In genomic region chr6:65570340-65570739, GRCh38 we compare ENCODE assay signal across 16 cellular contexts.
DNase-seq lines count a peak whose midpoint lies in the region; ATAC-seq, FAIRE-seq and TF ChIP-seq lines count a peak whose summit lies in the region.
"Had no signal": no experiment of that assay in that cellular context is flagged by ENCODE, and none has a peak within 500 bp of the region (broad histone marks: within the 10 kb centered on the region; RNA-seq: fewer than 3 reads in every experiment).

No MANE protein-coding gene starts in this region.

- H3K4me1 Mint-ChIP-seq in nephron, result peaks cover 10% of the 10 kb centered on the region
- H3K4me1 Mint-ChIP-seq: CD4-positive, CD25-positive, alpha-beta regulatory T cell had no signal

- H3K27ac Mint-ChIP-seq in nephron, result peak overlapping the region in 2 of 3 experiments; percentile 36 to 48
- H3K27ac Mint-ChIP-seq: CD4-positive, CD25-positive, alpha-beta regulatory T cell had no signal

- peak overlapping the region; percentile 92 for H3K27ac ChIP-seq in HUES48 (ENCODE audit: low read depth, low read length)
- no peak overlapping the region for H3K27ac ChIP-seq in mammary epithelial cell (ENCODE audit: insufficient read depth, low read depth, low read length)
- H3K27ac ChIP-seq: 22Rv1, BLaER1, GM23248, HL-60, KMS-11 had no signal

- no peak overlapping the region for H3K9ac ChIP-seq in HUES48 (ENCODE audit: low read depth, low read length)
- H3K9ac ChIP-seq in mammary epithelial cell (ENCODE audit: insufficient read depth, low read length), result no peak overlapping the region
- H3K9ac ChIP-seq: BLaER1, GM23248, KMS-11 had no signal

- no peak overlapping the region for H3K4me2 ChIP-seq in mammary epithelial cell (ENCODE audit: insufficient read depth, low read depth, low read length)
- H3K4me2 ChIP-seq: BLaER1, KMS-11 had no signal

- H3K4me1 ChIP-seq in HUES48 (ENCODE audit: control insufficient read depth, insufficient read depth, low read length), result peaks cover 43% of the 10 kb centered on the region
- no peaks in the 10 kb centered on the region for H3K4me1 ChIP-seq in mammary epithelial cell (ENCODE audit: insufficient read depth, low read length)
- H3K4me1 ChIP-seq: BLaER1 had no signal

- no peaks in the 10 kb centered on the region for H3K9me3 Mint-ChIP-seq in nephron

- no peak for ATAC-seq in HG03025 (IDR thresholded peaks at IDR 0.05; ENCODE audit: low FRiP score, unreplicated experiment)
- ATAC-seq: HepG2 had no signal

- BruUV-seq in mammary epithelial cell (replicated peaks; lab: Mats Ljungman, UMichigan), result no TSS peak

- peak; percentile 63 for FAIRE-seq in D721Med (lab: Jason Lieb, UNC)
- FAIRE-seq: HepG2 had no signal

- no peaks in the 10 kb centered on the region for H4K20me1 ChIP-seq in mammary epithelial cell (ENCODE audit: insufficient read depth, low read length)
- H4K20me1 ChIP-seq: BLaER1 had no signal

- peak overlapping the region; percentile 53; the same call in 1 of the 2 replicates for H3K4me3 ChIP-seq in HUES48 (ENCODE audit: low read depth, low read length)
- no peak overlapping the region for H3K4me3 ChIP-seq in choroid plexus epithelial cell (ENCODE audit: low read depth, low read length)
- H3K4me3 ChIP-seq in mammary epithelial cell (replicated peaks in 1 of 3; ENCODE audit: insufficient read depth in 1 of 3, low read depth in 2 of 3, low read length in 3 of 3), result no peak overlapping the region
- H3K4me3 ChIP-seq: BLaER1, GM23248, HAP-1 had no signal

- no peaks in the 10 kb centered on the region for H3K79me2 ChIP-seq in mammary epithelial cell (ENCODE audit: insufficient read depth, low read length)

- 0% methylated on average over 1 of the region's 1 CpG for WGBS in mammary epithelial cell (ENCODE audit: low coverage, missing lambda C conversion rate)

- dilution Hi-C loops in mammary epithelial cell (cut with HindIII; ENCODE audit: low sequenced_read_pairs), result no loop called here

- H3K27me3 Mint-ChIP-seq in nephron (ENCODE audit: low read depth), result no peaks in the 10 kb centered on the region
- H3K27me3 Mint-ChIP-seq: CD4-positive, CD25-positive, alpha-beta regulatory T cell had no signal

- in situ Hi-C loops in mammary epithelial cell (cut with MboI; ENCODE audit: low sequenced_read_pairs in 2 of 2), result no loop called here

- H2AFZ ChIP-seq in mammary epithelial cell (ENCODE audit: low read depth, low read length), result no peak overlapping the region
- H2AFZ ChIP-seq: GM23248 had no signal

- intact Hi-C loops in mammary epithelial cell (cut with micrococcal nuclease), result no loop called here

- H3K27me3 ChIP-seq in HUES48 (ENCODE audit: control insufficient read depth, insufficient read depth, low read length), result no peaks in the 10 kb centered on the region
- H3K27me3 ChIP-seq in mammary epithelial cell (ENCODE audit: insufficient read depth, low read length), result no peaks in the 10 kb centered on the region
- H3K27me3 ChIP-seq: BLaER1 had no signal

- peaks cover 5% of the 10 kb centered on the region; the same call in 1 of the 2 replicates for H3K9me3 ChIP-seq in HUES48 (ENCODE audit: control insufficient read depth, insufficient read depth, low read length)
- peaks cover 17% of the 10 kb centered on the region for H3K9me3 ChIP-seq in mammary epithelial cell (replicated peaks; ENCODE audit: insufficient read depth, low read length)
- H3K9me3 ChIP-seq: BLaER1, HAP-1 had no signal

- no peak overlapping the region for H3K4me3 Mint-ChIP-seq in nephron
- H3K4me3 Mint-ChIP-seq: CD4-positive, CD25-positive, alpha-beta regulatory T cell had no signal

- no peaks in the 10 kb centered on the region for H3K36me3 Mint-ChIP-seq in nephron (ENCODE audit: low read depth)
- H3K36me3 Mint-ChIP-seq: CD4-positive, CD25-positive, alpha-beta regulatory T cell had no signal

- CTCF ChIA-PET in mammary epithelial cell (lab: Charles Lee; ENCODE audit: low non-redundant PET), result no interaction called here

- DNase-seq in D721Med (ENCODE audit: insufficient read length, low spot score) (no peak), choroid plexus epithelial cell (ENCODE audit: low read depth) (peak; percentile 0), mammary epithelial cell (no peak)
- DNase-seq in activated CD4-positive, CD25-positive, alpha-beta regulatory T cell treated with anti-CD3 and anti-CD28 coated beads, Interleukin-2, amount 50 U/mL, for 72 hours, result no peak
- DNase-seq: CD4-positive, CD25-positive, alpha-beta regulatory T cell; DMS 273 treated with DMSO at 0.1 percent for 48 hours; GM23248 had no signal

- no peak for TF ChIP-seq CTCF in D721Med (IDR thresholded peaks at IDR 0.05; ENCODE audit: insufficient read depth, missing control alignments)
- no peak for TF ChIP-seq CTCF in choroid plexus epithelial cell (conservative IDR thresholded peaks at IDR 0.05; ENCODE audit: low read depth, low read length)
- no peak for TF ChIP-seq CTCF in nephron (IDR thresholded peaks at IDR 0.05; ENCODE audit: unreplicated experiment in 3 of 3)
- TF ChIP-seq CTCF in mammary epithelial cell (conservative IDR thresholded peaks at IDR 0.05 in 1 of 2, IDR thresholded peaks at IDR 0.05 in 1 of 2; ENCODE audit: extremely low read depth in 1 of 2, insufficient read depth in 1 of 2, low read depth in 1 of 2, low read length in 2 of 2), result no peak

- no peaks in the 10 kb centered on the region for H3K36me3 ChIP-seq in HUES48 (ENCODE audit: control insufficient read depth, insufficient read depth, low read length)
- no peaks in the 10 kb centered on the region for H3K36me3 ChIP-seq in mammary epithelial cell (ENCODE audit: insufficient read depth, low read length)
- H3K36me3 ChIP-seq: BLaER1, HAP-1 had no signal
